ENCODE assay signal across 16 cellular contexts in genomic region chr4:48722509-48723446, GRCh38. TPM values are rescaled to one million over a fixed set of nuclear protein-coding genes. Genes with fewer than 3 reads are reported as not detected.
DNase-seq lines count a peak whose midpoint lies in the region; ATAC-seq and TF ChIP-seq lines count a peak whose summit lies in the region.
"Had no signal": no experiment of that assay in that cellular context is flagged by ENCODE, and none has a peak within 500 bp of the region (broad histone marks: within the 10 kb centered on the region; RNA-seq: fewer than 3 reads in every experiment).

No MANE protein-coding gene starts in this region.

- H3K9me3 Mint-ChIP-seq in Caco-2 (ENCODE audit: unreplicated experiment): peaks cover 7% of the 10 kb centered on the region
- H3K9me3 Mint-ChIP-seq in natural killer cell: peaks cover 0 to 2% of the 10 kb centered on the region in 2 donors
- H3K9me3 Mint-ChIP-seq: T-helper 2 cell treated with Interferon-gamma antibody and Interleukin-4, amounts not matched to agents 5 μg/mL and 100 μg/mL, for 36 hours had no signal

- intact Hi-C loops in Caco-2 (cut with micrococcal nuclease; ENCODE audit: unreplicated experiment): loop anchor here (10.0 kb wide), 1 partner anchor 52 kb away; no protein-coding TSS in a partner anchor
- intact Hi-C loops in dorsolateral prefrontal cortex (cut with DNase I): loop anchor here in 1 of 2 donors (10.0 kb wide), 1 partner anchor 52 kb away; no protein-coding TSS in a partner anchor
- intact Hi-C loops in natural killer cell (cut with micrococcal nuclease): loop anchor here (10.0 kb wide), 1 partner anchor 52 kb away; no protein-coding TSS in a partner anchor

- no TSS peak for BruUV-seq in Caco-2 (replicated peaks; lab: Mats Ljungman, UMichigan)

- no peaks in the 10 kb centered on the region for H3K9me3 ChIP-seq in Caco-2

- H3K4me1 Mint-ChIP-seq in Caco-2 (ENCODE audit: low read depth, unreplicated experiment): peaks cover 28% of the 10 kb centered on the region
- H3K4me1 Mint-ChIP-seq in natural killer cell: peaks cover 72 to 77% of the 10 kb centered on the region in 2 donors

- DNase-seq in Caco-2 (no peak), LNCaP clone FGC (ENCODE audit: low read depth) (peak; percentile 4), dorsolateral prefrontal cortex (no peak), natural killer cell (no peak), cerebellar cortex (ENCODE audit: low spot score) (no peak), HCEC 1CT (no peak)
- DNase-seq: activated naive CD4-positive, alpha-beta T cell treated with anti-CD3 and anti-CD28 coated beads, Interleukin-2, amount 10 ng/mL, durations not matched to agents 7 days and 5 days; NCI-H1092; NCI-H2171 treated with DMSO at 0.1 percent for 48 hours; NK-92 treated with Interleukin-12 subunit alpha and Interleukin-12 subunit beta, amount 100 ng/mL, for 24 hours; stimulated activated CD4-positive, alpha-beta T cell treated with anti-CD3 and anti-CD28 coated beads, Interleukin-4, amount 100 ng/mL, for 4 hours; trophoblast cell had no signal

- no peak overlapping the region for H3K4me3 Mint-ChIP-seq in Caco-2 (ENCODE audit: unreplicated experiment)
- no peak overlapping the region for H3K4me3 Mint-ChIP-seq in natural killer cell
- H3K4me3 Mint-ChIP-seq: activated naive CD4-positive, alpha-beta T cell treated with anti-CD3 and anti-CD28 coated beads, Interleukin-2, amount 10 ng/mL, durations not matched to agents 7 days and 5 days; B cell; T-helper 2 cell treated with Interferon-gamma antibody and Interleukin-4, amounts not matched to agents 5 μg/mL and 100 μg/mL, for 36 hours had no signal

- H3K27me3 ChIP-seq in Caco-2 (replicated peaks; ENCODE audit: control insufficient read depth, insufficient read depth, low read length) (no peaks in the 10 kb centered on the region), dorsolateral prefrontal cortex (no peaks in the 10 kb centered on the region)

- H3K27ac Mint-ChIP-seq in Caco-2 (ENCODE audit: unreplicated experiment) (peak overlapping the region; percentile 73), natural killer cell (peak overlapping the region; percentile 8 to 35)
- H3K27ac Mint-ChIP-seq: activated naive CD4-positive, alpha-beta T cell treated with anti-CD3 and anti-CD28 coated beads, Interleukin-2, amount 10 ng/mL, durations not matched to agents 7 days and 5 days; T-helper 2 cell treated with Interferon-gamma antibody and Interleukin-4, amounts not matched to agents 5 μg/mL and 100 μg/mL, for 36 hours had no signal

- peak; percentile 32 to 57 (median 53) for ATAC-seq in natural killer cell
- no peak for ATAC-seq in GM21786 (IDR thresholded peaks at IDR 0.05; ENCODE audit: unreplicated experiment)
- ATAC-seq: esophagus mucosa had no signal

- H3K4me3 ChIP-seq in Caco-2 (ENCODE audit: low read depth, low read length) (no peak overlapping the region), LNCaP clone FGC (ENCODE audit: low read depth, low read length) (no peak overlapping the region), dorsolateral prefrontal cortex (peak overlapping the region in 4 of 59 donors; percentile 5 to 13 (median 8))

- CTCF ChIA-PET in Caco-2 (lab: Charles Lee): no interaction called here

- peaks cover 6% of the 10 kb centered on the region for H3K36me3 Mint-ChIP-seq in Caco-2 (ENCODE audit: insufficient read depth, unreplicated experiment)
- H3K36me3 Mint-ChIP-seq in natural killer cell: no peaks in the 10 kb centered on the region

- POLR2A ChIA-PET in Caco-2 (lab: Charles Lee): interaction anchor here (0.7 kb wide), 1 partner anchor 449 kb away, joined by 4 read pairs; no protein-coding TSS in a partner anchor

- TF ChIP-seq CTCF in Caco-2 (IDR thresholded peaks at IDR 0.05; ENCODE audit: insufficient read depth in 1 of 2, low read depth in 1 of 2, low read length in 1 of 2, severe bottlenecking in 1 of 2, unreplicated experiment in 1 of 2) (no peak), LNCaP clone FGC (IDR thresholded peaks at IDR 0.05; ENCODE audit: control insufficient read depth, extremely low read depth, insufficient read depth) (no peak), dorsolateral prefrontal cortex (IDR thresholded peaks at IDR 0.05 in 54 of 56, conservative IDR thresholded peaks at IDR 0.05 in 2 of 56; ENCODE audit: low read depth in 1 of 56, partially characterized antibody in 56 of 56) (no peak), natural killer cell (IDR thresholded peaks at IDR 0.05) (no peak)

- peaks cover 39% of the 10 kb centered on the region for H3K4me1 ChIP-seq in Caco-2

- H3K36me3 ChIP-seq in Caco-2 (ENCODE audit: control insufficient read depth, insufficient read depth, low read length): no peaks in the 10 kb centered on the region

- H3K27me3 Mint-ChIP-seq in Caco-2 (ENCODE audit: insufficient read depth, unreplicated experiment) (no peaks in the 10 kb centered on the region), natural killer cell (ENCODE audit: low read depth in 2 of 2) (no peaks in the 10 kb centered on the region)
- H3K27me3 Mint-ChIP-seq: activated naive CD4-positive, alpha-beta T cell treated with anti-CD3 and anti-CD28 coated beads, Interleukin-2, amount 10 ng/mL, durations not matched to agents 7 days and 5 days; B cell had no signal

- H3K27ac ChIP-seq in dorsolateral prefrontal cortex: peak overlapping the region in 55 of 59 donors; percentile 5 to 93 (median 69)

RNA-seq across cellular contexts. Expression of gene FRYL, which starts 57.3 kb away (rescaled TPM):
- total RNA-seq in Caco-2 (2022) (27.4 and 40.5 TPM in 2 replicates), dorsolateral prefrontal cortex (100 to 1,000 TPM in 104 of 120 experiments, 10 to 100 TPM in 16; 57.6 to 345 (median 151) TPM), natural killer cell (100 to 1,000 TPM; 143 to 181 (median 146) TPM)
